Comparison of ENCODE assay signal across 1 cellular context in the genomic region with DNA sequence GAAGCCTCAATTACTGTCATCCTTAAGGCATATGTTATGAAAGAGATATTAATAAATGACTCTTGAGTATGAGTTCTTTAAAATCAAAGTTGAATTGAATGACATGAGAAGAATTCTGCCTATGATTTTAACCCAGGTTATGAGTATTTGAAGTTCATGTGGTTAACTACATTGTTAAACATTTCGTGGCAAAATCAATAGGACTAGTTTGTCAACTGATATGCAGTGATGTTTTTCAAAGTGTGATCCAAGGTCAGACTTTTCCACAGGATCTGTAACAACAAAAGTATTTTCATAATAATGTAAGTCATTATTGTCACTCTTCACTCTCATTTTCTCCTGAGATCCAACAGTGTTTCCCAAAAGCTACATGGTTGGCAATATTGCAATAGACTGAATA.
TF ChIP-seq lines count a peak whose summit lies in the region.

No MANE protein-coding gene starts in this region.

TF ChIP-seq in HepG2, 621 proteins besides CTCF, POLR2A, EP300 and RAD21 (continued from another document and continues in another):
- TF ChIP-seq, protein P1, sequence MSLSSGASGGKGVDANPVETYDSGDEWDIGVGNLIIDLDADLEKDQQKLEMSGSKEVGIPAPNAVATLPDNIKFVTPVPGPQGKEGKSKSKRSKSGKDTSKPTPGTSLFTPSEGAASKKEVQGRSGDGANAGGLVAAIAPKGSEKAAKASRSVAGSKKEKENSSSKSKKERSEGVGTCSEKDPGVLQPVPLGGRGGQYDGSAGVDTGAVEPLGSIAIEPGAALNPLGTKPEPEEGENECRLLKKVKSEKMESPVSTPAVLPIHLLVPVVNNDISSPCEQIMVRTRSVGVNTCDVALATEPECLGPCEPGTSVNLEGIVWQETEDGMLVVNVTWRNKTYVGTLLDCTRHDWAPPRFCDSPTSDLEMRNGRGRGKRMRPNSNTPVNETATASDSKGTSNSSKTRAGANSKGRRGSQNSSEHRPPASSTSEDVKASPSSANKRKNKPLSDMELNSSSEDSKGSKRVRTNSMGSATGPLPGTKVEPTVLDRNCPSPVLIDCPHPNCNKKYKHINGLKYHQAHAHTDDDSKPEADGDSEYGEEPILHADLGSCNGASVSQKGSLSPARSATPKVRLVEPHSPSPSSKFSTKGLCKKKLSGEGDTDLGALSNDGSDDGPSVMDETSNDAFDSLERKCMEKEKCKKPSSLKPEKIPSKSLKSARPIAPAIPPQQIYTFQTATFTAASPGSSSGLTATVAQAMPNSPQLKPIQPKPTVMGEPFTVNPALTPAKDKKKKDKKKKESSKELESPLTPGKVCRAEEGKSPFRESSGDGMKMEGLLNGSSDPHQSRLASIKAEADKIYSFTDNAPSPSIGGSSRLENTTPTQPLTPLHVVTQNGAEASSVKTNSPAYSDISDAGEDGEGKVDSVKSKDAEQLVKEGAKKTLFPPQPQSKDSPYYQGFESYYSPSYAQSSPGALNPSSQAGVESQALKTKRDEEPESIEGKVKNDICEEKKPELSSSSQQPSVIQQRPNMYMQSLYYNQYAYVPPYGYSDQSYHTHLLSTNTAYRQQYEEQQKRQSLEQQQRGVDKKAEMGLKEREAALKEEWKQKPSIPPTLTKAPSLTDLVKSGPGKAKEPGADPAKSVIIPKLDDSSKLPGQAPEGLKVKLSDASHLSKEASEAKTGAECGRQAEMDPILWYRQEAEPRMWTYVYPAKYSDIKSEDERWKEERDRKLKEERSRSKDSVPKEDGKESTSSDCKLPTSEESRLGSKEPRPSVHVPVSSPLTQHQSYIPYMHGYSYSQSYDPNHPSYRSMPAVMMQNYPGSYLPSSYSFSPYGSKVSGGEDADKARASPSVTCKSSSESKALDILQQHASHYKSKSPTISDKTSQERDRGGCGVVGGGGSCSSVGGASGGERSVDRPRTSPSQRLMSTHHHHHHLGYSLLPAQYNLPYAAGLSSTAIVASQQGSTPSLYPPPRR (CRISPR knock-in tag; IDR thresholded peaks at IDR 0.05; ENCODE audit: borderline replicate concordance): peak; percentile 61; the same call in 1 of the 2 replicates
- TF ChIP-seq, protein P2, sequence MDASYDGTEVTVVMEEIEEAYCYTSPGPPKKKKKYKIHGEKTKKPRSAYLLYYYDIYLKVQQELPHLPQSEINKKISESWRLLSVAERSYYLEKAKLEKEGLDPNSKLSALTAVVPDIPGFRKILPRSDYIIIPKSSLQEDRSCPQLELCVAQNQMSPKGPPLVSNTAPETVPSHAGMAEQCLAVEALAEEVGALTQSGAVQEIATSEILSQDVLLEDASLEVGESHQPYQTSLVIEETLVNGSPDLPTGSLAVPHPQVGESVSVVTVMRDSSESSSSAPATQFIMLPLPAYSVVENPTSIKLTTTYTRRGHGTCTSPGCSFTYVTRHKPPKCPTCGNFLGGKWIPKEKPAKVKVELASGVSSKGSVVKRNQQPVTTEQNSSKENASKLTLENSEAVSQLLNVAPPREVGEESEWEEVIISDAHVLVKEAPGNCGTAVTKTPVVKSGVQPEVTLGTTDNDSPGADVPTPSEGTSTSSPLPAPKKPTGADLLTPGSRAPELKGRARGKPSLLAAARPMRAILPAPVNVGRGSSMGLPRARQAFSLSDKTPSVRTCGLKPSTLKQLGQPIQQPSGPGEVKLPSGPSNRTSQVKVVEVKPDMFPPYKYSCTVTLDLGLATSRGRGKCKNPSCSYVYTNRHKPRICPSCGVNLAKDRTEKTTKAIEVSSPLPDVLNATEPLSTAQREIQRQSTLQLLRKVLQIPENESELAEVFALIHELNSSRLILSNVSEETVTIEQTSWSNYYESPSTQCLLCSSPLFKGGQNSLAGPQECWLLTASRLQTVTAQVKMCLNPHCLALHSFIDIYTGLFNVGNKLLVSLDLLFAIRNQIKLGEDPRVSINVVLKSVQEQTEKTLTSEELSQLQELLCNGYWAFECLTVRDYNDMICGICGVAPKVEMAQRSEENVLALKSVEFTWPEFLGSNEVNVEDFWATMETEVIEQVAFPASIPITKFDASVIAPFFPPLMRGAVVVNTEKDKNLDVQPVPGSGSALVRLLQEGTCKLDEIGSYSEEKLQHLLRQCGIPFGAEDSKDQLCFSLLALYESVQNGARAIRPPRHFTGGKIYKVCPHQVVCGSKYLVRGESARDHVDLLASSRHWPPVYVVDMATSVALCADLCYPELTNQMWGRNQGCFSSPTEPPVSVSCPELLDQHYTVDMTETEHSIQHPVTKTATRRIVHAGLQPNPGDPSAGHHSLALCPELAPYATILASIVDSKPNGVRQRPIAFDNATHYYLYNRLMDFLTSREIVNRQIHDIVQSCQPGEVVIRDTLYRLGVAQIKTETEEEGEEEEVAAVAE (CRISPR knock-in tag; IDR thresholded peaks at IDR 0.05; ENCODE audit: borderline replicate concordance): no peak
- TF ChIP-seq, protein P3, sequence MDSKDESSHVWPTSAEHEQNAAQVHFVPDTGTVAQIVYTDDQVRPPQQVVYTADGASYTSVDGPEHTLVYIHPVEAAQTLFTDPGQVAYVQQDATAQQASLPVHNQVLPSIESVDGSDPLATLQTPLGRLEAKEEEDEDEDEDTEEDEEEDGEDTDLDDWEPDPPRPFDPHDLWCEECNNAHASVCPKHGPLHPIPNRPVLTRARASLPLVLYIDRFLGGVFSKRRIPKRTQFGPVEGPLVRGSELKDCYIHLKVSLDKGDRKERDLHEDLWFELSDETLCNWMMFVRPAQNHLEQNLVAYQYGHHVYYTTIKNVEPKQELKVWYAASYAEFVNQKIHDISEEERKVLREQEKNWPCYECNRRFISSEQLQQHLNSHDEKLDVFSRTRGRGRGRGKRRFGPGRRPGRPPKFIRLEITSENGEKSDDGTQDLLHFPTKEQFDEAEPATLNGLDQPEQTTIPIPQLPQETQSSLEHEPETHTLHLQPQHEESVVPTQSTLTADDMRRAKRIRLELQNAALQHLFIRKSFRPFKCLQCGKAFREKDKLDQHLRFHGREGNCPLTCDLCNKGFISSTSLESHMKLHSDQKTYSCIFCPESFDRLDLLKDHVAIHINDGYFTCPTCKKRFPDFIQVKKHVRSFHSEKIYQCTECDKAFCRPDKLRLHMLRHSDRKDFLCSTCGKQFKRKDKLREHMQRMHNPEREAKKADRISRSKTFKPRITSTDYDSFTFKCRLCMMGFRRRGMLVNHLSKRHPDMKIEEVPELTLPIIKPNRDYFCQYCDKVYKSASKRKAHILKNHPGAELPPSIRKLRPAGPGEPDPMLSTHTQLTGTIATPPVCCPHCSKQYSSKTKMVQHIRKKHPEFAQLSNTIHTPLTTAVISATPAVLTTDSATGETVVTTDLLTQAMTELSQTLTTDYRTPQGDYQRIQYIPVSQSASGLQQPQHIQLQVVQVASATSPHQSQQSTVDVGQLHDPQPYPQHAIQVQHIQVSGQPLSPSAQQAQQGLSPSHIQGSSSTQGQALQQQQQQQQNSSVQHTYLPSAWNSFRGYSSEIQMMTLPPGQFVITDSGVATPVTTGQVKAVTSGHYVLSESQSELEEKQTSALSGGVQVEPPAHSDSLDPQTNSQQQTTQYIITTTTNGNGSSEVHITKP (CRISPR knock-in tag; IDR thresholded peaks at IDR 0.05; ENCODE audit: low read depth): no peak
- TF ChIP-seq HNF4A (CRISPR knock-in tag; IDR thresholded peaks at IDR 0.05) (peak; percentile 43), ISL2 (CRISPR knock-in tag; IDR thresholded peaks at IDR 0.05) (peak; percentile 63; the same call in 1 of the 2 replicates), ESRRA (CRISPR knock-in tag; IDR thresholded peaks at IDR 0.05; ENCODE audit: low read depth) (no peak), ZSCAN25 (CRISPR knock-in tag; IDR thresholded peaks at IDR 0.05) (no peak), HDAC6 (IDR thresholded peaks at IDR 0.05; ENCODE audit: low read depth, low read length) (no peak), ZMYM4 (CRISPR knock-in tag; IDR thresholded peaks at IDR 0.05) (peak; percentile 26; the same call in 1 of the 2 replicates), ZNF235 (CRISPR knock-in tag; IDR thresholded peaks at IDR 0.05; ENCODE audit: borderline replicate concordance) (no peak), YEATS2 (CRISPR knock-in tag; IDR thresholded peaks at IDR 0.05; ENCODE audit: borderline replicate concordance) (no peak), SP5 (CRISPR knock-in tag; IDR thresholded peaks at IDR 0.05; ENCODE audit: borderline replicate concordance, low read depth) (no peak), ZNF501 (CRISPR knock-in tag; IDR thresholded peaks at IDR 0.05) (no peak), STAT5B (CRISPR knock-in tag; IDR thresholded peaks at IDR 0.05) (no peak), CHCHD3 (CRISPR knock-in tag; IDR thresholded peaks at IDR 0.05) (no peak), KLF6 (CRISPR knock-in tag; IDR thresholded peaks at IDR 0.05) (no peak), ZKSCAN5 (CRISPR knock-in tag; IDR thresholded peaks at IDR 0.05) (no peak), ZNF432 (CRISPR knock-in tag; IDR thresholded peaks at IDR 0.05; ENCODE audit: borderline replicate concordance) (no peak), FOXA1 (IDR thresholded peaks at IDR 0.05) (peak; percentile 25; the same call in 1 of the 2 replicates), FOXA1 (CRISPR knock-in tag; IDR thresholded peaks at IDR 0.05) (no peak), MLLT10 (CRISPR knock-in tag; IDR thresholded peaks at IDR 0.05) (no peak), ZNF160 (CRISPR knock-in tag; IDR thresholded peaks at IDR 0.05) (no peak), FOXM1 (CRISPR knock-in tag; IDR thresholded peaks at IDR 0.05) (no peak), HDAC2 (CRISPR knock-in tag; IDR thresholded peaks at IDR 0.05) (0 out of 2 replicates have a peak, but pooled peaks have one; percentile 29), ARID2 (CRISPR knock-in tag; IDR thresholded peaks at IDR 0.05; ENCODE audit: borderline replicate concordance) (no peak), SOX13 (IDR thresholded peaks at IDR 0.05) (no peak), SOX13 (CRISPR knock-in tag; conservative IDR thresholded peaks at IDR 0.05 in 1 of 2, IDR thresholded peaks at IDR 0.05 in 1 of 2) (peak in 1 of 2 experiments; percentile 92; a peak in 2 of 4 replicates)
- TF ChIP-seq, protein P4, sequence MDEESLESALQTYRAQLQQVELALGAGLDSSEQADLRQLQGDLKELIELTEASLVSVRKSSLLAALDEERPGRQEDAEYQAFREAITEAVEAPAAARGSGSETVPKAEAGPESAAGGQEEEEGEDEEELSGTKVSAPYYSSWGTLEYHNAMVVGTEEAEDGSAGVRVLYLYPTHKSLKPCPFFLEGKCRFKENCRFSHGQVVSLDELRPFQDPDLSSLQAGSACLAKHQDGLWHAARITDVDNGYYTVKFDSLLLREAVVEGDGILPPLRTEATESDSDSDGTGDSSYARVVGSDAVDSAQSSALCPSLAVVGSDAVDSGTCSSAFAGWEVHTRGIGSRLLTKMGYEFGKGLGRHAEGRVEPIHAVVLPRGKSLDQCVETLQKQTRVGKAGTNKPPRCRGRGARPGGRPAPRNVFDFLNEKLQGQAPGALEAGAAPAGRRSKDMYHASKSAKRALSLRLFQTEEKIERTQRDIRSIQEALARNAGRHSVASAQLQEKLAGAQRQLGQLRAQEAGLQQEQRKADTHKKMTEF (CRISPR knock-in tag; IDR thresholded peaks at IDR 0.05): 0 out of 2 replicates have a peak, but pooled peaks have one; percentile 31
- TF ChIP-seq, protein P5, sequence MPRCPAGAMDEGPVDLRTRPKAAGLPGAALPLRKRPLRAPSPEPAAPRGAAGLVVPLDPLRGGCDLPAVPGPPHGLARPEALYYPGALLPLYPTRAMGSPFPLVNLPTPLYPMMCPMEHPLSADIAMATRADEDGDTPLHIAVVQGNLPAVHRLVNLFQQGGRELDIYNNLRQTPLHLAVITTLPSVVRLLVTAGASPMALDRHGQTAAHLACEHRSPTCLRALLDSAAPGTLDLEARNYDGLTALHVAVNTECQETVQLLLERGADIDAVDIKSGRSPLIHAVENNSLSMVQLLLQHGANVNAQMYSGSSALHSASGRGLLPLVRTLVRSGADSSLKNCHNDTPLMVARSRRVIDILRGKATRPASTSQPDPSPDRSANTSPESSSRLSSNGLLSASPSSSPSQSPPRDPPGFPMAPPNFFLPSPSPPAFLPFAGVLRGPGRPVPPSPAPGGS (CRISPR knock-in tag; IDR thresholded peaks at IDR 0.05): no peak
- TF ChIP-seq, protein P6, sequence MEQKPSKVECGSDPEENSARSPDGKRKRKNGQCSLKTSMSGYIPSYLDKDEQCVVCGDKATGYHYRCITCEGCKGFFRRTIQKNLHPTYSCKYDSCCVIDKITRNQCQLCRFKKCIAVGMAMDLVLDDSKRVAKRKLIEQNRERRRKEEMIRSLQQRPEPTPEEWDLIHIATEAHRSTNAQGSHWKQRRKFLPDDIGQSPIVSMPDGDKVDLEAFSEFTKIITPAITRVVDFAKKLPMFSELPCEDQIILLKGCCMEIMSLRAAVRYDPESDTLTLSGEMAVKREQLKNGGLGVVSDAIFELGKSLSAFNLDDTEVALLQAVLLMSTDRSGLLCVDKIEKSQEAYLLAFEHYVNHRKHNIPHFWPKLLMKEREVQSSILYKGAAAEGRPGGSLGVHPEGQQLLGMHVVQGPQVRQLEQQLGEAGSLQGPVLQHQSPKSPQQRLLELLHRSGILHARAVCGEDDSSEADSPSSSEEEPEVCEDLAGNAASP (CRISPR knock-in tag; IDR thresholded peaks at IDR 0.05; ENCODE audit: borderline replicate concordance): peak; percentile 58; the same call in 1 of the 2 replicates
- TF ChIP-seq, protein P7, sequence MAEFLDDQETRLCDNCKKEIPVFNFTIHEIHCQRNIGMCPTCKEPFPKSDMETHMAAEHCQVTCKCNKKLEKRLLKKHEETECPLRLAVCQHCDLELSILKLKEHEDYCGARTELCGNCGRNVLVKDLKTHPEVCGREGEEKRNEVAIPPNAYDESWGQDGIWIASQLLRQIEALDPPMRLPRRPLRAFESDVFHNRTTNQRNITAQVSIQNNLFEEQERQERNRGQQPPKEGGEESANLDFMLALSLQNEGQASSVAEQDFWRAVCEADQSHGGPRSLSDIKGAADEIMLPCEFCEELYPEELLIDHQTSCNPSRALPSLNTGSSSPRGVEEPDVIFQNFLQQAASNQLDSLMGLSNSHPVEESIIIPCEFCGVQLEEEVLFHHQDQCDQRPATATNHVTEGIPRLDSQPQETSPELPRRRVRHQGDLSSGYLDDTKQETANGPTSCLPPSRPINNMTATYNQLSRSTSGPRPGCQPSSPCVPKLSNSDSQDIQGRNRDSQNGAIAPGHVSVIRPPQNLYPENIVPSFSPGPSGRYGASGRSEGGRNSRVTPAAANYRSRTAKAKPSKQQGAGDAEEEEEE (CRISPR knock-in tag; IDR thresholded peaks at IDR 0.05; ENCODE audit: borderline replicate concordance): no peak
